Comparison of ENCODE assay signal across 23 cellular contexts in the genomic region with DNA sequence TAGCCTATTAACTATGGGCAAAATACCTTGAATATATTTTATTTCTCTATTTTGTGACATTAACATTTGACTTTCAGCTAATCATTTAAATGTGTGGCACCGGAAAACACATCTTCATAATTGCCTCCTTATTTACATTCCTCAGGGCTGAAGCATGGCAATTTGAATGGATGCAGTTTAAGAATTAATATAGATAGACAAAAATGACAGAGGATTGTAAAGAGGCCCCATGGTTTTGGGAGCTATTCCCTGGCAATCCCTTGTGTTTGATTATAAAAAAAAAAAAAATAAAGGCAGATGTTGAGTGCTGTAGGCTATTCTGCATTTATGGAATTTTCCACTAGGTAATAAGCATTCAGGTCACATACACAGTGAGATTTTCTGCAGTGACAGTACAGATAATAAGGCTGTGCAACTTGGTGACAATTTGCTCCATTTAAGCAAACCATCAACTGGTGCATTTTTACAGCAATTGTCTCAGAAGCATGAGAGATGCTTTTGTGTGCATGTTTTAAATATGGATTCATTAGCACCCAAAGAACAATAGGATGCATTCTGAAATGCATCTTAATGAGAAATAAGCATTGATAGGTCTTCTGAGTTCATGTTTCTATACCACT.
A peak's percentile ranks its signal among the peaks of the same experiment; 100 is the strongest.
DNase-seq lines count a peak whose midpoint lies in the region; ATAC-seq, FAIRE-seq and TF ChIP-seq lines count a peak whose summit lies in the region.
"Had no signal": no experiment of that assay in that cellular context is flagged by ENCODE, and none has a peak within 500 bp of the region (broad histone marks: within the 10 kb centered on the region; RNA-seq: fewer than 3 reads in every experiment).

No MANE protein-coding gene starts in this region.

- no peaks in the 10 kb centered on the region for H3K36me3 ChIP-seq in GM23248 (ENCODE audit: low read depth)
- H3K36me3 ChIP-seq in SK-N-SH (replicated peaks in 1 of 2; ENCODE audit: control insufficient read depth in 1 of 2, insufficient read depth in 2 of 2, low read length in 1 of 2), result no peaks in the 10 kb centered on the region
- H3K36me3 ChIP-seq in effector memory CD4-positive, alpha-beta T cell (ENCODE audit: control insufficient read depth, insufficient read depth, low read length), result no peaks in the 10 kb centered on the region
- H3K36me3 ChIP-seq: BE2C, SJCRH30 had no signal

- POLR2A ChIA-PET in A549 (lab: Yijun Ruan, JAX) (no interaction called here), SK-N-SH (lab: Yijun Ruan, JAX) (no interaction called here)

- TF ChIP-seq CTCF in A549 (IDR thresholded peaks at IDR 0.05) (no peak), SK-N-SH (IDR thresholded peaks at IDR 0.05) (no peak)

- H3K79me2 ChIP-seq in GM23248 (ENCODE audit: insufficient read depth) (no peaks in the 10 kb centered on the region), SK-N-SH (ENCODE audit: insufficient read depth) (no peaks in the 10 kb centered on the region)

- H3K9me2 ChIP-seq in GM23248 (ENCODE audit: insufficient read depth) (no peaks in the 10 kb centered on the region), SK-N-SH (no peaks in the 10 kb centered on the region)

- H3K27me3 ChIP-seq in GM23248 (replicated peaks; ENCODE audit: insufficient read depth), result no peaks in the 10 kb centered on the region
- no peaks in the 10 kb centered on the region for H3K27me3 ChIP-seq in SK-N-SH (ENCODE audit: insufficient read depth)
- H3K27me3 ChIP-seq in effector memory CD4-positive, alpha-beta T cell (replicated peaks; ENCODE audit: control insufficient read depth, insufficient read depth, low read length, poor library complexity, severe bottlenecking), result no peaks in the 10 kb centered on the region
- H3K27me3 ChIP-seq: BE2C, SJCRH30 had no signal

- H3K4me3 ChIP-seq in A549 (no peak overlapping the region), GM23248 (no peak overlapping the region), SK-N-SH (ENCODE audit: low read depth in 2 of 2, low read length in 1 of 2) (no peak overlapping the region)
- H3K4me3 ChIP-seq in effector memory CD4-positive, alpha-beta T cell (ENCODE audit: insufficient read depth, low read depth, low read length, poor library complexity, severe bottlenecking), result no peak overlapping the region
- H3K4me3 ChIP-seq: SJCRH30 had no signal

- TF ChIP-seq POLR2A in A549 (IDR thresholded peaks at IDR 0.05; ENCODE audit: low read length), result no peak

- WGBS in A549 (ENCODE audit: missing lambda C conversion rate), result 58% methylated on average over 1 of the region's 1 CpG
- 7 to 10% methylated on average over 1 of the region's 1 CpG for WGBS in GM23248 (ENCODE audit: low coverage in 1 of 2, low lambda C conversion rate in 2 of 2, missing lambda C conversion rate in 2 of 2), 2 experiments
- WGBS in SK-N-SH (ENCODE audit: low lambda C conversion rate), result 29% methylated on average over 1 of the region's 1 CpG

- peaks cover 14% of the 10 kb centered on the region for H3K4me1 ChIP-seq in A549
- H3K4me1 ChIP-seq in GM23248 (ENCODE audit: insufficient read depth), result peaks cover 46% of the 10 kb centered on the region
- peaks cover 0 to 9% of the 10 kb centered on the region in 2 experiments; a peak in 1 of 4 replicates for H3K4me1 ChIP-seq in SK-N-SH (ENCODE audit: control insufficient read depth in 1 of 2, insufficient read depth in 2 of 2, low read depth in 1 of 2, low read length in 1 of 2)
- H3K4me1 ChIP-seq in effector memory CD4-positive, alpha-beta T cell (ENCODE audit: control insufficient read depth, insufficient read depth, low read length, poor library complexity, severe bottlenecking), result no peaks in the 10 kb centered on the region
- H3K4me1 ChIP-seq: BE2C had no signal

- TF ChIP-seq EP300 in A549 (IDR thresholded peaks at IDR 0.05) (no peak), SK-N-SH (IDR thresholded peaks at IDR 0.05; ENCODE audit: borderline replicate concordance in 1 of 2, low read depth in 1 of 2, low read length in 1 of 2) (no peak)

- CTCF ChIA-PET in A549 (lab: Yijun Ruan, JAX), result no interaction called here
- CTCF ChIA-PET in SK-N-SH (lab: Yijun Ruan, JAX), result no interaction called here

- no peak for ATAC-seq in A549
- ATAC-seq: HCT116 had no signal

- H3K27ac ChIP-seq in A549 (no peak overlapping the region), GM23248 (no peak overlapping the region), SK-N-SH (ENCODE audit: low read depth in 2 of 2, low read length in 1 of 2) (peak overlapping the region in 1 of 2 experiments; percentile 70; a peak in 1 of 4 replicates)
- H3K27ac ChIP-seq in effector memory CD4-positive, alpha-beta T cell (ENCODE audit: insufficient read depth, low read length, poor library complexity, severe bottlenecking), result no peak overlapping the region
- H3K27ac ChIP-seq: 22Rv1, SJCRH30 had no signal

- H3K9ac ChIP-seq in GM23248 (no peak overlapping the region), SK-N-SH (no peak overlapping the region)

- FAIRE-seq in A549 (lab: Jason Lieb, UNC), result peak; percentile 13
- FAIRE-seq: GM12892, RCC 7860 had no signal

- no peak overlapping the region for H3K4me2 ChIP-seq in A549
- H3K4me2 ChIP-seq in GM23248 (ENCODE audit: unreplicated experiment), result peak overlapping the region; percentile 0
- no peak overlapping the region for H3K4me2 ChIP-seq in SK-N-SH

- no peaks in the 10 kb centered on the region for H4K20me1 ChIP-seq in GM23248 (ENCODE audit: insufficient read depth)
- no peaks in the 10 kb centered on the region for H4K20me1 ChIP-seq in SK-N-SH (ENCODE audit: insufficient read depth)

- H2AFZ ChIP-seq in GM23248 (no peak overlapping the region), SK-N-SH (ENCODE audit: low read depth) (no peak overlapping the region)

- DNase-seq in A549 (ENCODE audit: low read depth in 1 of 2, low spot score in 1 of 2) (no peak), GM23248 (peak; percentile 16), SK-N-SH (no peak), medulla oblongata (ENCODE audit: extremely low spot score) (peak; percentile 10), C1 segment of cervical spinal cord (lab: John Stamatoyannopoulos, UW) (no peak), NCI-H1436 treated with DMSO at 0.1 percent for 48 hours (lab: John Stamatoyannopoulos, UW) (no peak)
- no peak for DNase-seq in effector memory CD4-positive, alpha-beta T cell
- no peak for DNase-seq in activated T-cell treated with anti-CD3 and anti-CD28 coated beads, Interleukin-2, amount 50 U/mL, for 1 hour
- DNase-seq: BE2C; Caco-2; CD4-positive, CD25-positive, alpha-beta regulatory T cell; DMS 273 treated with DMSO at 0.1 percent for 48 hours; DMS79 treated with DMSO at 0.1 percent for 48 hours; GOT3; NCI-H187; NCI-H446 treated with DMSO at 0.1 percent for 48 hours; NCI-H526 treated with DMSO at 0.1 percent for 48 hours; OCI-M1; SJCRH30 had no signal

- TF ChIP-seq RAD21 in A549 (conservative IDR thresholded peaks at IDR 0.05 in 1 of 2, IDR thresholded peaks at IDR 0.05 in 1 of 2) (no peak), SK-N-SH (IDR thresholded peaks at IDR 0.05; ENCODE audit: low read length) (no peak)

- in situ Hi-C loops in GM23248 (cut with MboI), result loop anchor here (25.0 kb wide), 1 partner anchor 587 kb away; the partner anchor contains the start of gene SLC38A2

- H3F3A ChIP-seq in GM23248 (ENCODE audit: insufficient read depth) (peaks cover 28% of the 10 kb centered on the region), SK-N-SH (replicated peaks; ENCODE audit: insufficient read depth) (peaks cover 22% of the 10 kb centered on the region)

- no peaks in the 10 kb centered on the region for H3K9me3 ChIP-seq in A549
- H3K9me3 ChIP-seq in GM23248 (ENCODE audit: low read depth), result no peaks in the 10 kb centered on the region
- H3K9me3 ChIP-seq in SK-N-SH, result no peaks in the 10 kb centered on the region
- no peaks in the 10 kb centered on the region for H3K9me3 ChIP-seq in effector memory CD4-positive, alpha-beta T cell (ENCODE audit: control insufficient read depth, low read length)
- H3K9me3 ChIP-seq: BE2C, Caco-2, SJCRH30 had no signal

TF ChIP-seq in A549, 52 proteins besides CTCF, POLR2A, EP300 and RAD21:
- TF ChIP-seq, protein P1, sequence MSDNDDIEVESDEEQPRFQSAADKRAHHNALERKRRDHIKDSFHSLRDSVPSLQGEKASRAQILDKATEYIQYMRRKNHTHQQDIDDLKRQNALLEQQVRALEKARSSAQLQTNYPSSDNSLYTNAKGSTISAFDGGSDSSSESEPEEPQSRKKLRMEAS (IDR thresholded peaks at IDR 0.05), result no peak
- TF ChIP-seq ATOH8 (CRISPR knock-in tag; IDR thresholded peaks at IDR 0.05; ENCODE audit: low read depth), result no peak

TF ChIP-seq in SK-N-SH, 30 proteins besides CTCF, POLR2A, EP300 and RAD21:
- TF ChIP-seq TCF12 (IDR thresholded peaks at IDR 0.05) (0 out of 2 replicates have a peak, but pooled peaks have one; percentile 20), FOXJ3 (CRISPR knock-in tag; IDR thresholded peaks at IDR 0.05) (no peak)

Comparison
In these comparisons a context has a peak if more than half of its experiments do, and no peak if none do; other contexts are left out.
1. DNase-seq: peak in GM23248 (single experiment) and medulla oblongata (single experiment); none in A549 (0 of 2), SK-N-SH (single experiment), C1 segment of cervical spinal cord (0 of 14), effector memory CD4-positive, alpha-beta T cell (0 of 3), NCI-H1436 treated with DMSO at 0.1 percent for 48 hours (single experiment) and activated T-cell treated with anti-CD3 and anti-CD28 coated beads, Interleukin-2, amount 50 U/mL, for 1 hour (single experiment).